ENCODE assay signal across 8 cellular contexts in the genomic region with DNA sequence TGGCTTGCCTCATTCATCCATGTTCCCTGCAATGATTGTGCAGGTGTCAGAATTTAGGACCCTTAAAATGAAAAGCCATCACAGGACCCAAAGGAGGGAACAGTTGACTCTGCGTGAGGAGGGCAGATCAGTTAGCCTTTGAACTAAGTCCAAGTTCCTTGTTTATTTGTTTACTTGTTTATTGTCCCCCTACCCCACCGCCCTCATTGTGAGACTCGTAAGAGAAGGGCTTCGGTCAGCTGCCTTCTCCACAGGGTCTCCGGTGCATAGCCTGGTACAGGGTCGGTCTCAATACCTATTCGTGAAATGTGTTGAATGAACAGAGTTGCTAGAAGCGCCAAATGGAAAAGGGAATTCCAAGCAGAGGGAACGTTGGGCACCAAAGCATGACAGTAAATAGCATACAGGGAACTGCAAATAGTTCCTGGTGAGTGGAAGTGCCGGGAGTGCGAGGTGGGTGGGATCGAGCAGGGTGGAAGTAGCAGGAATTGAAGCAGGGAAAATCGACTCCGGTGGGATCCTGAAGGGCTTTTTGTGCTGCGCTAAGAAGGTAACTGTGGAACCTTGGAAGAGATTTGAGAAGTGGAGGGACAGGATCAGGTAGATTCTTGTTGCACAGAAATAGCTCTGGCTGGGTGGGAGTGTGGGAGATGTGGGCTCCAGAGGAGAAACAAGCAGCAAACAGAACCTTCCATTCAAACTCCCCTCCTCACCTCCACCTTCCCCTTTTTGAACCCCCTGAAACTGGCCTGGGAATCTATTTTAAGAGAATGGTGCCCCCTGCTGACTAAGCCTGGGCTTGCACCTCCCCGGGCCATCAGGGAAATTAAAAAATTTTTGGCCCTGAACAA. TPM values are rescaled to one million over a fixed set of nuclear protein-coding genes. Genes with fewer than 3 reads are reported as not detected.
A peak's percentile ranks its signal among the peaks of the same experiment; 100 is the strongest.
DNase-seq lines count a peak whose midpoint lies in the region; ATAC-seq, FAIRE-seq and TF ChIP-seq lines count a peak whose summit lies in the region.

No MANE protein-coding gene starts in this region.

- POLR2A ChIA-PET in A549 (lab: Yijun Ruan, JAX), result interaction anchor here (1.2 kb wide), 1 partner anchor 93 kb away, joined by 3 read pairs; a partner anchor contains a TSS

- WGBS in A549 (ENCODE audit: missing lambda C conversion rate), result 17% methylated on average over 16 of the region's 16 CpGs

- TF ChIP-seq CTCF in A549 (IDR thresholded peaks at IDR 0.05), result peak; percentile 98
- peak; percentile 80 for TF ChIP-seq CTCF in GM12874 (IDR thresholded peaks at IDR 0.05; ENCODE audit: insufficient read depth, low read depth, low read length)
- TF ChIP-seq CTCF in epithelial cell of proximal tubule (conservative IDR thresholded peaks at IDR 0.05; ENCODE audit: low read depth, low read length), result peak; percentile 91
- peak; percentile 95 for TF ChIP-seq CTCF in neural cell (IDR thresholded peaks at IDR 0.05; ENCODE audit: poor library complexity, severe bottlenecking)

- H3K36me3 ChIP-seq in neural cell (ENCODE audit: insufficient read depth, low read length), result no peaks in the 10 kb centered on the region

- no peaks in the 10 kb centered on the region for H3K27me3 Mint-ChIP-seq in activated CD8-positive, alpha-beta memory T cell treated with anti-CD3 and anti-CD28 coated beads, Interleukin-2, amount 10 ng/mL, durations not matched to agents 7 days and 5 days

- TF ChIP-seq RAD21 in A549 (conservative IDR thresholded peaks at IDR 0.05 in 1 of 2, IDR thresholded peaks at IDR 0.05 in 1 of 2) (peak; percentile 98), neural cell (conservative IDR thresholded peaks at IDR 0.05) (peak; percentile 94)

- H3K4me1 Mint-ChIP-seq in activated CD8-positive, alpha-beta memory T cell treated with anti-CD3 and anti-CD28 coated beads, Interleukin-2, amount 10 ng/mL, durations not matched to agents 7 days and 5 days, result peaks cover 33% of the 10 kb centered on the region

- H3K27me3 ChIP-seq in neural cell (ENCODE audit: insufficient read depth, low read depth, low read length), result no peaks in the 10 kb centered on the region

- peak; percentile 33 to 58 for DNase-seq in A549 (ENCODE audit: low read depth in 1 of 2, low spot score in 1 of 2)
- peak; percentile 64 to 67 for DNase-seq in NOMO-1 (lab: John Stamatoyannopoulos, UW; ENCODE audit: unreplicated experiment in 2 of 2)
- peak; percentile 83 for DNase-seq in activated CD8-positive, alpha-beta memory T cell treated with anti-CD3 and anti-CD28 coated beads, Interleukin-2, amount 10 ng/mL, durations not matched to agents 7 days and 5 days
- no peak for DNase-seq in epithelial cell of proximal tubule (ENCODE audit: low read depth)
- DNase-seq in substantia nigra (lab: John Stamatoyannopoulos, UW), result peak in 31 of 49 donors; percentile 9 to 70 (median 23)

- no peak overlapping the region for H3K9ac ChIP-seq in neural cell (ENCODE audit: low read length)

- no peaks in the 10 kb centered on the region for H3K9me2 ChIP-seq in neural cell (ENCODE audit: insufficient read depth, low read length)

- H3F3A ChIP-seq in neural cell (ENCODE audit: insufficient read depth, low read length, poor library complexity, severe bottlenecking), result no peaks in the 10 kb centered on the region

- no peaks in the 10 kb centered on the region for H4K20me1 ChIP-seq in neural cell (ENCODE audit: insufficient read depth)

- CTCF ChIA-PET in A549 (lab: Yijun Ruan, JAX), result interaction anchor here (0.5 to 49.7 kb wide), 40 partner anchors 12 to 302 kb away, joined by 3 to 2008 read pairs (median 4); a partner anchor contains a TSS
- CTCF ChIA-PET in activated CD8-positive, alpha-beta memory T cell treated with anti-CD3 and anti-CD28 coated beads, Interleukin-2, amount 10 ng/mL, durations not matched to agents 7 days and 5 days (lab: Charles Lee), result interaction anchor here (0.8 to 33.6 kb wide), 25 partner anchors 9 to 303 kb away, joined by 3 to 734 read pairs (median 5); a partner anchor contains a TSS

- no peaks in the 10 kb centered on the region for H3K4me1 ChIP-seq in A549

- H3K4me3 Mint-ChIP-seq in activated CD8-positive, alpha-beta memory T cell treated with anti-CD3 and anti-CD28 coated beads, Interleukin-2, amount 10 ng/mL, durations not matched to agents 7 days and 5 days, result no peak overlapping the region

- H2AFZ ChIP-seq in neural cell (ENCODE audit: low read depth, low read length), result no peak overlapping the region

- ATAC-seq in A549 (peak; percentile 36 to 64; a peak in 4 of 6 replicates), HG02623 (IDR thresholded peaks at IDR 0.05; ENCODE audit: unreplicated experiment) (no peak)
- peak; percentile 38 for ATAC-seq in activated CD8-positive, alpha-beta memory T cell treated with anti-CD3 and anti-CD28 coated beads, Interleukin-2, amount 10 ng/mL, durations not matched to agents 7 days and 5 days

- H3K36me3 Mint-ChIP-seq in activated CD8-positive, alpha-beta memory T cell treated with anti-CD3 and anti-CD28 coated beads, Interleukin-2, amount 10 ng/mL, durations not matched to agents 7 days and 5 days, result peaks cover 4% of the 10 kb centered on the region

- H3K9me3 ChIP-seq in A549 (no peaks in the 10 kb centered on the region), neural cell (ENCODE audit: low read length) (no peaks in the 10 kb centered on the region)

- no peaks in the 10 kb centered on the region for H3K79me2 ChIP-seq in neural cell (replicated peaks; ENCODE audit: insufficient read depth, low read length)

- H3K27ac Mint-ChIP-seq in activated CD8-positive, alpha-beta memory T cell treated with anti-CD3 and anti-CD28 coated beads, Interleukin-2, amount 10 ng/mL, durations not matched to agents 7 days and 5 days, result peak overlapping the region; percentile 83

- peak overlapping the region; percentile 13 for H3K4me2 ChIP-seq in A549
- H3K4me2 ChIP-seq in neural cell (ENCODE audit: low read length), result no peak overlapping the region

- TF ChIP-seq EP300 in A549 (IDR thresholded peaks at IDR 0.05) (no peak), neural cell (conservative IDR thresholded peaks at IDR 0.05; ENCODE audit: poor library complexity, severe bottlenecking) (no peak)

- H3K27ac ChIP-seq in A549, result no peak overlapping the region
- no peak overlapping the region for H3K27ac ChIP-seq in neural cell (ENCODE audit: low read length)
- H3K27ac ChIP-seq in substantia nigra (ENCODE audit: low read depth, low read length, poor library complexity, severe bottlenecking), result no peak overlapping the region

- H3K9me3 Mint-ChIP-seq in activated CD8-positive, alpha-beta memory T cell treated with anti-CD3 and anti-CD28 coated beads, Interleukin-2, amount 10 ng/mL, durations not matched to agents 7 days and 5 days (ENCODE audit: low read depth), result no peaks in the 10 kb centered on the region

- FAIRE-seq in A549 (lab: Jason Lieb, UNC), result no peak

- no peak for TF ChIP-seq POLR2A in A549 (IDR thresholded peaks at IDR 0.05; ENCODE audit: low read length)

- H3K4me3 ChIP-seq in A549, result no peak overlapping the region
- no peak overlapping the region for H3K4me3 ChIP-seq in epithelial cell of proximal tubule (ENCODE audit: low read depth, low read length)
- H3K4me3 ChIP-seq in neural cell (ENCODE audit: low read length), result no peak overlapping the region

TF ChIP-seq in A549, 52 proteins besides CTCF, POLR2A, EP300 and RAD21 (continues in another document):
- TF ChIP-seq HOXB5 (CRISPR knock-in tag; IDR thresholded peaks at IDR 0.05), result no peak

TF ChIP-seq in neural cell, 6 proteins besides CTCF, POLR2A, EP300 and RAD21 (continues in another document):
- TF ChIP-seq TAF1 (IDR thresholded peaks at IDR 0.05; ENCODE audit: low read depth) (no peak), EZH2 (IDR thresholded peaks at IDR 0.05; ENCODE audit: borderline replicate concordance, insufficient read depth, low read length, poor library complexity, severe bottlenecking) (no peak), SMC3 (conservative IDR thresholded peaks at IDR 0.05; ENCODE audit: poor library complexity) (peak; percentile 98), POLR2AphosphoS5 (IDR thresholded peaks at IDR 0.05) (no peak), MXI1 (conservative IDR thresholded peaks at IDR 0.05; ENCODE audit: poor library complexity, severe bottlenecking) (no peak)

RNA-seq across cellular contexts. Expression of a gene that starts 12.7 kb away (rescaled TPM):
- polyA plus RNA-seq in A549 (2011; rRNA removed), result 191 and 287 TPM in 2 replicates
- 90.9 and 115 TPM in 2 replicates for polyA plus RNA-seq in A549 (2012; cell fraction: cytosol; rRNA removed)
- polyA plus RNA-seq in A549 (2012; cell fraction: nucleus; rRNA removed), result 49.9 and 90.4 TPM in 2 replicates
- 72.7 to 79.9 TPM (median 77.9 TPM) in 3 replicates for polyA plus RNA-seq in A549 (2017; fragmentation: RNase III; extraction: RNeasy Plus Mini Kit Qiagen cat#74134 plus additional on column Dnase treatment)
- 154 and 175 TPM in 2 replicates for polyA minus RNA-seq in A549 (2011; rRNA and poly(A)+ RNA removed)
- total RNA-seq in activated CD8-positive, alpha-beta memory T cell treated with anti-CD3 and anti-CD28 coated beads, Interleukin-2, amount 10 ng/mL, durations not matched to agents 7 days and 5 days, result 10 to 100 TPM; 47.3 to 78.1 TPM
- total RNA-seq in epithelial cell of proximal tubule, result 60.0 and 72.0 TPM in 2 replicates
- polyA plus RNA-seq in neural cell, result 120 and 124 TPM in 2 replicates
- polyA minus RNA-seq in neural cell, result 51.5 and 62.8 TPM in 2 replicates

RNA-seq across cellular contexts. Expression of a gene that starts 17.2 kb away (rescaled TPM):
- 57.2 and 61.3 TPM in 2 replicates for polyA plus RNA-seq in A549 (2011; rRNA removed)
- polyA plus RNA-seq in A549 (2012; cell fraction: cytosol; rRNA removed), result 37.3 and 46.5 TPM in 2 replicates
- polyA plus RNA-seq in A549 (2012; cell fraction: nucleus; rRNA removed), result 43.8 and 47.4 TPM in 2 replicates
- polyA plus RNA-seq in A549 (2017; fragmentation: RNase III; extraction: RNeasy Plus Mini Kit Qiagen cat#74134 plus additional on column Dnase treatment), result 42.4 to 49.5 TPM (median 48.8 TPM) in 3 replicates
- 86.8 and 91.9 TPM in 2 replicates for polyA minus RNA-seq in A549 (2011; rRNA and poly(A)+ RNA removed)
- 10 to 100 TPM; 49.7 to 51.5 TPM for total RNA-seq in activated CD8-positive, alpha-beta memory T cell treated with anti-CD3 and anti-CD28 coated beads, Interleukin-2, amount 10 ng/mL, durations not matched to agents 7 days and 5 days
- total RNA-seq in epithelial cell of proximal tubule, result 23.3 and 26.2 TPM in 2 replicates
- polyA plus RNA-seq in neural cell, result 71.9 and 80.9 TPM in 2 replicates
- 144 and 153 TPM in 2 replicates for polyA minus RNA-seq in neural cell
